Comparison of ENCODE assay signal across 1 cellular context in the genomic region with DNA sequence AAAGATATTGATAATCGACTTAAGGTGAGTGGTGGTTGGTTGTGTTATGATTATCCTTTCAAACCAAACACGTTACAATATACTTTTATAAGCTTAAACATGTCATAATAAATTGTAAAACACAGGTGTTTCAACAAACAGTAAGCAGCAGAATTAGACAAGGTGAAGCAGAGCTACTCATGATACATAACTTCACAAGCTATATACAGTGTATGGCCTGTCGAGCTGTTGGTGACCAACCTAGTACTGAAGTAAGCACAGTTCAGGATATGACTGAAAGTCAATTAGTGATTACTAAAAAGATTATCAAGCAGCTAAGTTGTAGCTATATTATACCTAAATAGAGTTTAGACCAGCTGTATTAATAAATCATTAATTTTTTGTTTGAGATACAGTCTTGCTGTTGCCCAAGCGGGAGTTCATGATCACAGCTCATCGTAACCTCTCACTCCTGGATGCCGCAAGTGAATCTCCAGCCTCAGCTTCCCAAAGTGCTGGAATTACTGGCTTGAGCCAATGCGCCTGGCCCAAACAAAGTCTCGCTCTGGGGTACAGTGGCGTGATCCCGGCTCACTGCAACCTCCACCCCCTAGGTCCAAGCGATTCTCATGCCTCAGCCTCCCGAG.
TF ChIP-seq lines count a peak whose summit lies in the region.

No MANE protein-coding gene starts in this region.

TF ChIP-seq in HepG2, 621 proteins besides CTCF, POLR2A, EP300 and RAD21 (continued from another document):
- TF ChIP-seq, protein P1, sequence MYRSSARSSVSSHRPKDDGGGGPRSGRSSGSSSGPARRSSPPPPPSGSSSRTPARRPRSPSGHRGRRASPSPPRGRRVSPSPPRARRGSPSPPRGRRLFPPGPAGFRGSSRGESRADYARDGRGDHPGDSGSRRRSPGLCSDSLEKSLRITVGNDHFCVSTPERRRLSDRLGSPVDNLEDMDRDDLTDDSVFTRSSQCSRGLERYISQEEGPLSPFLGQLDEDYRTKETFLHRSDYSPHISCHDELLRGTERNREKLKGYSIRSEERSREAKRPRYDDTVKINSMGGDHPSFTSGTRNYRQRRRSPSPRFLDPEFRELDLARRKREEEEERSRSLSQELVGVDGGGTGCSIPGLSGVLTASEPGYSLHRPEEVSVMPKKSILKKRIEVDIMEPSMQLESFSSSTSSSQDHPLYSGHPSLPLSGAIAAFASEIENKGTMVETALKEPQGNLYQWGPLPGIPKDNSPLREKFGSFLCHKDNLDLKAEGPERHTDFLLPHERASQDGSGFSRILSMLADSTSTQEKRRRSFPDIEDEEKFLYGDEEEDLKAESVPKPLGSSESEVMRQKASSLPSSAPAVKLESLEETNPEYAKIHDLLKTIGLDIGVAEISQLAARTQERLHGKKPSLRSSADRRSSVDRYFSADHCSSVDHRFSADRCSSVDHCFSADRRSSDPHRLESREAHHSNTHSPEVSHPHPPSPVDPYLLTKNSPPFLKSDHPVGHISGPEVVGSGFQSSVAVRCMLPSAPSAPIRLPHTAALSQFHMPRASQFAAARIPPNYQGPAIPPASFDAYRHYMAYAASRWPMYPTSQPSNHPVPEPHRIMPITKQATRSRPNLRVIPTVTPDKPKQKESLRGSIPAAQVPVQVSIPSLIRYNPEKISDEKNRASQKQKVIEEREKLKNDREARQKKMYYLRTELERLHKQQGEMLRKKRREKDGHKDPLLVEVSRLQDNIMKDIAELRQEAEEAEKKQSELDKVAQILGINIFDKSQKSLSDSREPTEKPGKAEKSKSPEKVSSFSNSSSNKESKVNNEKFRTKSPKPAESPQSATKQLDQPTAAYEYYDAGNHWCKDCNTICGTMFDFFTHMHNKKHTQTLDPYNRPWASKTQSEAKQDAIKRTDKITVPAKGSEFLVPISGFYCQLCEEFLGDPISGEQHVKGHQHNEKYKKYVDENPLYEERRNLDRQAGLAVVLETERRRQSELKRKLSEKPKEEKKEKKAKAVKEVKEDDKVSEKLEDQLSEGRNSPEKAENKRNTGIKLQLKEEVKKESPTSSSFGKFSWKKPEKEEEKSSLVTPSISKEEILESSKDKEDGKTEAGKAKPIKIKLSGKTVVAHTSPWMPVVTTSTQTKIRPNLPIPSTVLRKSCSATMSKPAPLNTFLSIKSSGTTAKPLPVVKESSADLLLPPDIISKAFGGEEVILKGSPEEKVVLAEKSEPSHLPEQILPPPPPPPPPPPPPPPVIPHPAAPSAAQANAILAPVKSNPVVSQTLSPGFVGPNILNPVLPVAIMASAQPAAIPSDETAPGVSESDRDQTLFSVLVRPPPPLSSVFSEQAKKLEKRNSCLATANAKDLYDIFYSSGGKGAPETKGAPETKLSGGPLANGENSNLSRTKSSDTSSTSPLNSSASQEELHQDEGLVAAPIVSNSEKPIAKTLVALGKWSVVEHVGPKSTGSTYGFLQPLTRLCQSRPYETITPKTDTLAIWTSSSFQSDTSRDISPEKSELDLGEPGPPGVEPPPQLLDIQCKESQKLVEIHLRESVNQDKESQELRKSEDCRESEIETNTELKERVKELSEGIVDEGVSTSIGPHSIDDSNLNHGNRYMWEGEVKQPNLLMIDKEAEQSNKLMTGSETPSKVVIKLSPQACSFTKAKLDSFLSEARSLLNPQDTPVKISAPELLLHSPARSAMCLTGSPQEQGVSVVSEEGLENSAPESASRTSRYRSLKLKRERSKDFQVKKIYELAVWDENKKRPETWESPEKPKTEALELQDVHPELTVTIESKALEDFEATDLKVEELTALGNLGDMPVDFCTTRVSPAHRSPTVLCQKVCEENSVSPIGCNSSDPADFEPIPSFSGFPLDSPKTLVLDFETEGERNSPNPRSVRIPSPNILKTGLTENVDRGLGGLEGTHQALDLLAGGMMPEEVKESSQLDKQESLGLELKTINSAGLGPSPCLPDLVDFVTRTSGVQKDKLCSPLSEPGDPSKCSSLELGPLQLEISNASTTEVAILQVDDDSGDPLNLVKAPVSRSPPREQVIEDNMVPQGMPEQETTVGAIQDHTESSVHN (CRISPR knock-in tag; IDR thresholded peaks at IDR 0.05): no peak
- no peak for TF ChIP-seq ZNF20 (CRISPR knock-in tag; IDR thresholded peaks at IDR 0.05)
- TF ChIP-seq, protein P2, sequence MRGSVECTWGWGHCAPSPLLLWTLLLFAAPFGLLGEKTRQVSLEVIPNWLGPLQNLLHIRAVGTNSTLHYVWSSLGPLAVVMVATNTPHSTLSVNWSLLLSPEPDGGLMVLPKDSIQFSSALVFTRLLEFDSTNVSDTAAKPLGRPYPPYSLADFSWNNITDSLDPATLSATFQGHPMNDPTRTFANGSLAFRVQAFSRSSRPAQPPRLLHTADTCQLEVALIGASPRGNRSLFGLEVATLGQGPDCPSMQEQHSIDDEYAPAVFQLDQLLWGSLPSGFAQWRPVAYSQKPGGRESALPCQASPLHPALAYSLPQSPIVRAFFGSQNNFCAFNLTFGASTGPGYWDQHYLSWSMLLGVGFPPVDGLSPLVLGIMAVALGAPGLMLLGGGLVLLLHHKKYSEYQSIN (CRISPR knock-in tag; IDR thresholded peaks at IDR 0.05; ENCODE audit: borderline replicate concordance): no peak
- no peak for TF ChIP-seq SMYD3 (CRISPR knock-in tag; IDR thresholded peaks at IDR 0.05)
